Comparison of ENCODE assay signal across 9 cellular contexts in genomic region chr18:57209697-57210096, GRCh38.
A peak's percentile ranks its signal among the peaks of the same experiment; 100 is the strongest.
DNase-seq lines count a peak whose midpoint lies in the region; ATAC-seq, FAIRE-seq and TF ChIP-seq lines count a peak whose summit lies in the region.
"Had no signal": no experiment of that assay in that cellular context is flagged by ENCODE, and none has a peak within 500 bp of the region (broad histone marks: within the 10 kb centered on the region; RNA-seq: fewer than 3 reads in every experiment).

No MANE protein-coding gene starts in this region.

- no peaks in the 10 kb centered on the region for H4K20me1 ChIP-seq in mammary epithelial cell (ENCODE audit: insufficient read depth, low read length)
- H4K20me1 ChIP-seq in HepG2 (ENCODE audit: insufficient read depth, low read length): no peaks in the 10 kb centered on the region

- no peaks in the 10 kb centered on the region for H3K27me3 Mint-ChIP-seq in endothelial cell (ENCODE audit: unreplicated experiment)
- H3K27me3 Mint-ChIP-seq in osteocyte (ENCODE audit: unreplicated experiment): peaks cover 4% of the 10 kb centered on the region

- no TSS peak for BruUV-seq in mammary epithelial cell (replicated peaks; lab: Mats Ljungman, UMichigan)
- BruUV-seq in HepG2 (replicated peaks; lab: Mats Ljungman, UMichigan): no TSS peak

- no peak overlapping the region for H3K27ac Mint-ChIP-seq in endothelial cell (ENCODE audit: unreplicated experiment)
- H3K27ac Mint-ChIP-seq in osteocyte (ENCODE audit: unreplicated experiment): no peak overlapping the region

- CTCF ChIA-PET in mammary epithelial cell (lab: Charles Lee; ENCODE audit: low non-redundant PET): no interaction called here
- CTCF ChIA-PET in HepG2 (lab: Yijun Ruan, JAX; ENCODE audit: low intra/inter-chr PET ratio, low total read pairs): no interaction called here

- DNase-seq in mammary epithelial cell (no peak), breast epithelium (ENCODE audit: low spot score in 2 of 2) (no peak), NOMO-1 treated with DMSO at 0.1 percent for 48 hours (lab: John Stamatoyannopoulos, UW; ENCODE audit: unreplicated experiment) (peak; percentile 54), endothelial cell (ENCODE audit: low spot score) (no peak), transverse colon (no peak), HepG2 (ENCODE audit: low spot score) (no peak), osteocyte (ENCODE audit: extremely low spot score, unreplicated experiment) (no peak)
- DNase-seq in stimulated activated CD8-positive, alpha-beta memory T cell treated with anti-CD3 and anti-CD28 coated beads, Interleukin-4, amount 100 ng/mL, for 48 hours: no peak
- DNase-seq: stimulated activated CD4-positive, alpha-beta T cell treated with anti-CD3 and anti-CD28 coated beads, Interleukin-4, amount 100 ng/mL, for 1 hour had no signal

- TF ChIP-seq EP300 in transverse colon (IDR thresholded peaks at IDR 0.05; ENCODE audit: low read depth) (no peak), HepG2 (IDR thresholded peaks at IDR 0.05; ENCODE audit: low read depth in 2 of 2, low read length in 2 of 2) (no peak), HepG2 (CRISPR knock-in tag; IDR thresholded peaks at IDR 0.05; ENCODE audit: borderline replicate concordance) (no peak)

- TF ChIP-seq CTCF in mammary epithelial cell (conservative IDR thresholded peaks at IDR 0.05 in 1 of 2, IDR thresholded peaks at IDR 0.05 in 1 of 2; ENCODE audit: extremely low read depth in 1 of 2, insufficient read depth in 1 of 2, low read depth in 1 of 2, low read length in 2 of 2) (no peak), breast epithelium (IDR thresholded peaks at IDR 0.05) (no peak), endothelial cell (IDR thresholded peaks at IDR 0.05; ENCODE audit: unreplicated experiment) (no peak), transverse colon (IDR thresholded peaks at IDR 0.05) (no peak), HepG2 (CRISPR knock-in tag; IDR thresholded peaks at IDR 0.05) (no peak), osteocyte (IDR thresholded peaks at IDR 0.05) (no peak)

- 63% methylated on average over 10 of the region's 10 CpGs for WGBS in mammary epithelial cell (ENCODE audit: low coverage, missing lambda C conversion rate)
- WGBS in transverse colon (ENCODE audit: low coverage in 1 of 2), 2 donors: 18 to 49% methylated on average over 6 to 10 of the region's 10 CpGs
- WGBS in HepG2 (ENCODE audit: low lambda C conversion rate): 70% methylated on average over 10 of the region's 10 CpGs

- no peaks in the 10 kb centered on the region for H3K9me3 Mint-ChIP-seq in endothelial cell (ENCODE audit: unreplicated experiment)
- H3K9me3 Mint-ChIP-seq in osteocyte (ENCODE audit: unreplicated experiment): no peaks in the 10 kb centered on the region

- no peaks in the 10 kb centered on the region for H3K27me3 ChIP-seq in mammary epithelial cell (ENCODE audit: insufficient read depth, low read length)
- H3K27me3 ChIP-seq in breast epithelium: peaks cover 0 to 7% of the 10 kb centered on the region in 2 donors
- no peaks in the 10 kb centered on the region for H3K27me3 ChIP-seq in transverse colon
- H3K27me3 ChIP-seq in HepG2 (ENCODE audit: control insufficient read depth in 1 of 2, insufficient read depth in 2 of 2, low read length in 2 of 2): no peaks in the 10 kb centered on the region

- H3K4me2 ChIP-seq in mammary epithelial cell (ENCODE audit: insufficient read depth, low read depth, low read length): peak overlapping the region; percentile 69
- H3K4me2 ChIP-seq in HepG2 (ENCODE audit: low read depth, low read length): no peak overlapping the region

- ATAC-seq in HepG2: no peak

- POLR2A ChIA-PET in HepG2 (lab: Yijun Ruan, JAX): no interaction called here

- H3K9ac ChIP-seq in mammary epithelial cell (ENCODE audit: insufficient read depth, low read length) (no peak overlapping the region), HepG2 (ENCODE audit: insufficient read depth, low read depth, low read length) (no peak overlapping the region)

- H3K9me3 ChIP-seq in mammary epithelial cell (replicated peaks; ENCODE audit: insufficient read depth, low read length) (no peaks in the 10 kb centered on the region), breast epithelium (no peaks in the 10 kb centered on the region), transverse colon (no peaks in the 10 kb centered on the region), HepG2 (ENCODE audit: low read length) (no peaks in the 10 kb centered on the region)

- H3K36me3 Mint-ChIP-seq in endothelial cell (ENCODE audit: low read depth, unreplicated experiment) (no peaks in the 10 kb centered on the region), osteocyte (ENCODE audit: unreplicated experiment) (no peaks in the 10 kb centered on the region)

- H3K4me1 ChIP-seq in mammary epithelial cell (ENCODE audit: insufficient read depth, low read length): peaks cover 23% of the 10 kb centered on the region
- no peaks in the 10 kb centered on the region for H3K4me1 ChIP-seq in breast epithelium
- H3K4me1 ChIP-seq in transverse colon: peaks cover 0 to 18% (median 8%) of the 10 kb centered on the region in 4 donors
- H3K4me1 ChIP-seq in HepG2 (ENCODE audit: insufficient read depth, low read length): peaks cover 14% of the 10 kb centered on the region

- H3K36me3 ChIP-seq in mammary epithelial cell (ENCODE audit: insufficient read depth, low read length) (no peaks in the 10 kb centered on the region), breast epithelium (no peaks in the 10 kb centered on the region), transverse colon (no peaks in the 10 kb centered on the region), HepG2 (replicated peaks in 1 of 2; ENCODE audit: control insufficient read depth in 1 of 2, insufficient read depth in 2 of 2, low read length in 2 of 2) (no peaks in the 10 kb centered on the region)

- TF ChIP-seq POLR2A in breast epithelium (IDR thresholded peaks at IDR 0.05): no peak
- TF ChIP-seq POLR2A in transverse colon (IDR thresholded peaks at IDR 0.05): no peak
- no peak for TF ChIP-seq POLR2A in HepG2 (IDR thresholded peaks at IDR 0.05; ENCODE audit: insufficient read depth in 1 of 2, low read depth in 2 of 2, low read length in 2 of 2)

- H3K4me3 Mint-ChIP-seq in endothelial cell (ENCODE audit: unreplicated experiment) (peak overlapping the region; percentile 12), osteocyte (ENCODE audit: unreplicated experiment) (no peak overlapping the region)

- FAIRE-seq in HepG2 (lab: Jason Lieb, UNC): no peak

- H3K79me2 ChIP-seq in mammary epithelial cell (ENCODE audit: insufficient read depth, low read length): no peaks in the 10 kb centered on the region
- no peaks in the 10 kb centered on the region for H3K79me2 ChIP-seq in HepG2 (ENCODE audit: insufficient read depth, low read length)

- peak overlapping the region; percentile 31 for H3K27ac ChIP-seq in mammary epithelial cell (ENCODE audit: insufficient read depth, low read depth, low read length)
- H3K27ac ChIP-seq in breast epithelium: no peak overlapping the region
- H3K27ac ChIP-seq in transverse colon: peak overlapping the region in 3 of 4 donors; percentile 8 to 39 (median 23)
- no peak overlapping the region for H3K27ac ChIP-seq in HepG2 (ENCODE audit: extremely low read length, insufficient read depth, low read length)

- no peak for TF ChIP-seq RAD21 in HepG2 (CRISPR knock-in tag; IDR thresholded peaks at IDR 0.05)

- dilution Hi-C loops in mammary epithelial cell (cut with HindIII; ENCODE audit: low sequenced_read_pairs): no loop called here

- H3K4me3 ChIP-seq in mammary epithelial cell (replicated peaks in 1 of 3; ENCODE audit: insufficient read depth in 1 of 3, low read depth in 2 of 3, low read length in 3 of 3) (no peak overlapping the region), breast epithelium (peak overlapping the region in 1 of 3 donors; percentile 34), transverse colon (peak overlapping the region in 1 of 4 donors; percentile 12), HepG2 (replicated peaks in 1 of 3; ENCODE audit: insufficient read depth in 1 of 3, low read depth in 2 of 3, low read length in 3 of 3) (no peak overlapping the region)

- H2AFZ ChIP-seq in mammary epithelial cell (ENCODE audit: low read depth, low read length): peak overlapping the region; percentile 85
- H2AFZ ChIP-seq in HepG2 (ENCODE audit: low read length): no peak overlapping the region

- intact Hi-C loops in mammary epithelial cell (cut with micrococcal nuclease): no loop called here
- intact Hi-C loops in breast epithelium (cut with DNase I; ENCODE audit: low total_unique reads): loop anchor here (10.0 kb wide), 1 partner anchor 1925 kb away; the partner anchor contains the start of gene SEC11C
- intact Hi-C loops in transverse colon (cut with DNase I; ENCODE audit: low total_unique reads): no loop called here
- intact Hi-C loops in HepG2 (cut with micrococcal nuclease; ENCODE audit: unreplicated experiment): no loop called here

- in situ Hi-C loops in mammary epithelial cell (cut with MboI; ENCODE audit: low sequenced_read_pairs in 2 of 2): no loop called here
- in situ Hi-C loops in transverse colon (cut with MboI; ENCODE audit: low pct_ligation_motif_present in 1 of 4, low pct_unique_long_range_greater_than_20kb in 1 of 4, low sequenced_read_pairs in 3 of 4): loop anchor here in 1 of 4 donors (10.0 kb wide), 1 partner anchor 65 kb away; the partner anchor contains the start of gene BOD1L2
- in situ Hi-C loops in HepG2 (cut with HindIII; ENCODE audit: extremely low pct_ligation_motif_present, low pct_unique_long_range_greater_than_20kb): no loop called here

- H3K4me1 Mint-ChIP-seq in endothelial cell (ENCODE audit: unreplicated experiment) (peaks cover 20% of the 10 kb centered on the region), osteocyte (ENCODE audit: unreplicated experiment) (peaks cover 9% of the 10 kb centered on the region)

TF ChIP-seq in HepG2, 621 proteins besides CTCF, POLR2A, EP300 and RAD21 (continues in another document):
- TF ChIP-seq ZSCAN29 (CRISPR knock-in tag; conservative IDR thresholded peaks at IDR 0.05) (no peak), ARHGAP35 (CRISPR knock-in tag; IDR thresholded peaks at IDR 0.05; ENCODE audit: borderline replicate concordance) (no peak), ZSCAN31 (CRISPR knock-in tag; IDR thresholded peaks at IDR 0.05; ENCODE audit: low read depth) (no peak), SOX5 (CRISPR knock-in tag; IDR thresholded peaks at IDR 0.05; ENCODE audit: borderline replicate concordance) (no peak), EED (CRISPR knock-in tag; IDR thresholded peaks at IDR 0.05) (no peak), HIVEP1 (CRISPR knock-in tag; IDR thresholded peaks at IDR 0.05) (no peak), ZNF251 (CRISPR knock-in tag; IDR thresholded peaks at IDR 0.05) (no peak), U2AF2 (IDR thresholded peaks at IDR 0.05; ENCODE audit: low read depth, low read length) (no peak)

Comparison
In these comparisons a context has a peak if more than half of its experiments do, and no peak if none do; other contexts are left out.
1. H3K27ac ChIP-seq: peak in mammary epithelial cell (single experiment) and transverse colon (3 of 4); none in breast epithelium (0 of 2) and HepG2 (single experiment).